Comparison of ENCODE assay signal across 8 cellular contexts in genomic region chr2:158191569-158191968, GRCh38.
DNase-seq lines count a peak whose midpoint lies in the region; ATAC-seq lines count a peak whose summit lies in the region.

No MANE protein-coding gene starts in this region.

- peak; percentile 24 for DNase-seq in HT1080 (ENCODE audit: low read depth)
- peak; percentile 50 for DNase-seq in kidney tubule cell (ENCODE audit: low spot score)
- no peak for DNase-seq in NCI-H2227 (lab: John Stamatoyannopoulos, UW; ENCODE audit: unreplicated experiment)
- no peak for DNase-seq in GDM1 (lab: John Stamatoyannopoulos, UW)
- no peak for DNase-seq in NCI-H345 treated with DMSO at 0.1 percent for 48 hours (lab: John Stamatoyannopoulos, UW; ENCODE audit: unreplicated experiment)
- no peak for DNase-seq in caudate nucleus (lab: John Stamatoyannopoulos, UW)

- no peak overlapping the region for H3K27ac ChIP-seq in caudate nucleus (ENCODE audit: low read depth, low read length)

- peak; percentile 52 for ATAC-seq in GM18498 (IDR thresholded peaks at IDR 0.05; ENCODE audit: unreplicated experiment)
- ATAC-seq in GM21447 (IDR thresholded peaks at IDR 0.05; ENCODE audit: unreplicated experiment), result peak; percentile 22

Comparison
In these comparisons a context has a peak if more than half of its experiments do, and no peak if none do; other contexts are left out.
1. DNase-seq: peak in HT1080 (single experiment) and kidney tubule cell (single experiment); none in NCI-H2227 (single experiment), GDM1 (single experiment), NCI-H345 treated with DMSO at 0.1 percent for 48 hours (single experiment) and caudate nucleus (0 of 61).